In genomic region chr9:77759391-77759790, GRCh38 we compare ENCODE assay signal across 22 cellular contexts.
"Had no signal": no experiment of that assay in that cellular context is flagged by ENCODE, and none has a peak within 500 bp of the region (broad histone marks: within the 10 kb centered on the region; RNA-seq: fewer than 3 reads in every experiment).

No MANE protein-coding gene starts in this region.

- DNase-seq: effector memory CD8-positive, alpha-beta T cell; head of caudate nucleus; kidney; pancreas; right lobe of liver; small intestine; stimulated activated CD4-positive, alpha-beta T cell treated with anti-CD3 and anti-CD28 coated beads, Interleukin-12 subunit alpha, Interleukin-12 subunit beta, amount 100 ng/mL, for 4 hours; stimulated activated CD4-positive, alpha-beta T cell treated with anti-CD3 and anti-CD28 coated beads, Interleukin-1b, Interleukin-23, amount 100 ng/mL, for 48 hours; stimulated activated CD4-positive, alpha-beta T cell treated with anti-CD3 and anti-CD28 coated beads, Interleukin-4, amount 100 ng/mL, for 1 hour; stimulated activated CD8-positive, alpha-beta memory T cell treated with anti-CD3 and anti-CD28 coated beads, Interleukin-4, amount 100 ng/mL, for 48 hours; stimulated activated naive CD4-positive, alpha-beta T cell; stimulated activated naive CD8-positive, alpha-beta T cell treated with anti-CD3 and anti-CD28 coated beads, Interleukin-15, amount 100 ng/mL, for 72 hours; transverse colon had no signal

- H3K9me3 ChIP-seq: neutrophil, pancreas, right lobe of liver, suprapubic skin, transverse colon, vagina had no signal

- H3K36me3 ChIP-seq: pancreas, right lobe of liver, transverse colon, vagina had no signal

- H3K4me1 ChIP-seq: suprapubic skin, vagina had no signal

- H3K27me3 ChIP-seq: neutrophil, pancreas, right lobe of liver, suprapubic skin, transverse colon, vagina had no signal

- ATAC-seq: effector memory CD8-positive, alpha-beta T cell; left lobe of liver; natural killer cell treated with Interleukin-12 subunit alpha and Interleukin-12 subunit beta and Interleukin-15 and Interleukin-18, amount 100 ng/mL, for 72 hours; pancreas; stimulated activated naive CD8-positive, alpha-beta T cell treated with anti-CD3 and anti-CD28 coated beads, Interleukin-15, amount 100 ng/mL, for 72 hours had no signal

- H3K27ac Mint-ChIP-seq: effector memory CD8-positive, alpha-beta T cell; memory B cell; natural killer cell treated with Interleukin-12 subunit alpha and Interleukin-12 subunit beta and Interleukin-15 and Interleukin-18, amount 100 ng/mL, for 72 hours; stimulated activated naive CD8-positive, alpha-beta T cell treated with anti-CD3 and anti-CD28 coated beads, Interleukin-15, amount 100 ng/mL, for 72 hours had no signal

- H3K27ac ChIP-seq: coronary artery, neutrophil, pancreas, right lobe of liver, suprapubic skin, transverse colon, vagina had no signal

- H3K27me3 Mint-ChIP-seq: effector memory CD8-positive, alpha-beta T cell; natural killer cell treated with Interleukin-12 subunit alpha and Interleukin-12 subunit beta and Interleukin-15 and Interleukin-18, amount 100 ng/mL, for 72 hours; stimulated activated naive CD8-positive, alpha-beta T cell treated with anti-CD3 and anti-CD28 coated beads, Interleukin-15, amount 100 ng/mL, for 72 hours had no signal

- H3K4me3 Mint-ChIP-seq: effector memory CD8-positive, alpha-beta T cell; memory B cell; natural killer cell treated with Interleukin-12 subunit alpha and Interleukin-12 subunit beta and Interleukin-15 and Interleukin-18, amount 100 ng/mL, for 72 hours; neural crest cell; stimulated activated naive CD8-positive, alpha-beta T cell treated with anti-CD3 and anti-CD28 coated beads, Interleukin-15, amount 100 ng/mL, for 72 hours had no signal

- H3K9me3 Mint-ChIP-seq: effector memory CD8-positive, alpha-beta T cell; natural killer cell treated with Interleukin-12 subunit alpha and Interleukin-12 subunit beta and Interleukin-15 and Interleukin-18, amount 100 ng/mL, for 72 hours had no signal

- H3K36me3 Mint-ChIP-seq: memory B cell; natural killer cell treated with Interleukin-12 subunit alpha and Interleukin-12 subunit beta and Interleukin-15 and Interleukin-18, amount 100 ng/mL, for 72 hours had no signal

- FAIRE-seq: pancreas had no signal

- H3K4me3 ChIP-seq: coronary artery, lung, pancreas, right lobe of liver, suprapubic skin, transverse colon, vagina had no signal

- H3K4me1 Mint-ChIP-seq: memory B cell; neural crest cell; stimulated activated naive CD8-positive, alpha-beta T cell treated with anti-CD3 and anti-CD28 coated beads, Interleukin-15, amount 100 ng/mL, for 72 hours had no signal
